10 cellular contexts compared by ENCODE assay signal in genomic region chr5:14076566-14076965, GRCh38.
"Had no signal": no experiment of that assay in that cellular context is flagged by ENCODE, and none has a peak within 500 bp of the region (broad histone marks: within the 10 kb centered on the region; RNA-seq: fewer than 3 reads in every experiment).

No MANE protein-coding gene starts in this region.

- H3K27ac Mint-ChIP-seq: GM23338, HFFc6 had no signal

- H3K36me3 Mint-ChIP-seq: IgD-negative memory B cell had no signal

- H3K27ac ChIP-seq: HL-60, KMS-11 had no signal

- H3K4me1 Mint-ChIP-seq: IgD-negative memory B cell had no signal

- H3K4me3 Mint-ChIP-seq: GM23338, H9, HFFc6, IgD-negative memory B cell had no signal

- FAIRE-seq: H1, H54 had no signal

- H3K4me3 ChIP-seq: GM23338 had no signal

- DNase-seq: H9, HCEC 1CT, HFFc6, KBM-7 had no signal

- H3K9me3 Mint-ChIP-seq: GM23338, HFFc6, IgD-negative memory B cell had no signal
